1 cellular context compared by ENCODE assay signal in the genomic region with DNA sequence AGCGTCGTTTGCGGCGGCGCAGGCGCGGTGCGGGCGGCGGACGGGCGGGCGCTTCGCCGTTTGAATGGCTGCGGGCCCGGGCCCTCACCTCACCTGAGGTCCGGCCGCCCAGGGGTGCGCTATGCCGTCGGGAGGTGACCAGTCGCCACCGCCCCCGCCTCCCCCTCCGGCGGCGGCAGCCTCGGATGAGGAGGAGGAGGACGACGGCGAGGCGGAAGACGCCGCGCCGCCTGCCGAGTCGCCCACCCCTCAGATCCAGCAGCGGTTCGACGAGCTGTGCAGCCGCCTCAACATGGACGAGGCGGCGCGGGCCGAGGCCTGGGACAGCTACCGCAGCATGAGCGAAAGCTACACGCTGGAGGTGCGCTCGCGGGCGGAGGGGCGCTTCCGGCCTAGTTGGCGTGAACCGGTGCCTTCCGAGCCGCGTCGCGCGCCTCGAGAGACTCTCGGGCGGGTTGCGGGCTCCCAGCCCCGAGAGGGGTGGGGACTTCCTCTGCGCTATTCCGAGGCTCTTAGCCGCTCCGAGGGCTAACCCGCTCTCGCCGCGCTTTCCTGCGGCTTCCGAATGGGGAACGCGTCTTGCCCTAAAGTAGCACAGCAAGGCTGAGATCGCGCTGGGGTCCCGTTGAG.
TF ChIP-seq lines count a peak whose summit lies in the region.

A gene with protein sequence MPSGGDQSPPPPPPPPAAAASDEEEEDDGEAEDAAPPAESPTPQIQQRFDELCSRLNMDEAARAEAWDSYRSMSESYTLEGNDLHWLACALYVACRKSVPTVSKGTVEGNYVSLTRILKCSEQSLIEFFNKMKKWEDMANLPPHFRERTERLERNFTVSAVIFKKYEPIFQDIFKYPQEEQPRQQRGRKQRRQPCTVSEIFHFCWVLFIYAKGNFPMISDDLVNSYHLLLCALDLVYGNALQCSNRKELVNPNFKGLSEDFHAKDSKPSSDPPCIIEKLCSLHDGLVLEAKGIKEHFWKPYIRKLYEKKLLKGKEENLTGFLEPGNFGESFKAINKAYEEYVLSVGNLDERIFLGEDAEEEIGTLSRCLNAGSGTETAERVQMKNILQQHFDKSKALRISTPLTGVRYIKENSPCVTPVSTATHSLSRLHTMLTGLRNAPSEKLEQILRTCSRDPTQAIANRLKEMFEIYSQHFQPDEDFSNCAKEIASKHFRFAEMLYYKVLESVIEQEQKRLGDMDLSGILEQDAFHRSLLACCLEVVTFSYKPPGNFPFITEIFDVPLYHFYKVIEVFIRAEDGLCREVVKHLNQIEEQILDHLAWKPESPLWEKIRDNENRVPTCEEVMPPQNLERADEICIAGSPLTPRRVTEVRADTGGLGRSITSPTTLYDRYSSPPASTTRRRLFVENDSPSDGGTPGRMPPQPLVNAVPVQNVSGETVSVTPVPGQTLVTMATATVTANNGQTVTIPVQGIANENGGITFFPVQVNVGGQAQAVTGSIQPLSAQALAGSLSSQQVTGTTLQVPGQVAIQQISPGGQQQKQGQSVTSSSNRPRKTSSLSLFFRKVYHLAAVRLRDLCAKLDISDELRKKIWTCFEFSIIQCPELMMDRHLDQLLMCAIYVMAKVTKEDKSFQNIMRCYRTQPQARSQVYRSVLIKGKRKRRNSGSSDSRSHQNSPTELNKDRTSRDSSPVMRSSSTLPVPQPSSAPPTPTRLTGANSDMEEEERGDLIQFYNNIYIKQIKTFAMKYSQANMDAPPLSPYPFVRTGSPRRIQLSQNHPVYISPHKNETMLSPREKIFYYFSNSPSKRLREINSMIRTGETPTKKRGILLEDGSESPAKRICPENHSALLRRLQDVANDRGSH (plus strand): TSS at position 36 of the 630 bp plus-strand sequence. CDS start 86 bp downstream, at position 122.

TF ChIP-seq in HepG2, 621 proteins besides CTCF, POLR2A, EP300 and RAD21 (continued from another document and continues in another):
- TF ChIP-seq, protein P1, sequence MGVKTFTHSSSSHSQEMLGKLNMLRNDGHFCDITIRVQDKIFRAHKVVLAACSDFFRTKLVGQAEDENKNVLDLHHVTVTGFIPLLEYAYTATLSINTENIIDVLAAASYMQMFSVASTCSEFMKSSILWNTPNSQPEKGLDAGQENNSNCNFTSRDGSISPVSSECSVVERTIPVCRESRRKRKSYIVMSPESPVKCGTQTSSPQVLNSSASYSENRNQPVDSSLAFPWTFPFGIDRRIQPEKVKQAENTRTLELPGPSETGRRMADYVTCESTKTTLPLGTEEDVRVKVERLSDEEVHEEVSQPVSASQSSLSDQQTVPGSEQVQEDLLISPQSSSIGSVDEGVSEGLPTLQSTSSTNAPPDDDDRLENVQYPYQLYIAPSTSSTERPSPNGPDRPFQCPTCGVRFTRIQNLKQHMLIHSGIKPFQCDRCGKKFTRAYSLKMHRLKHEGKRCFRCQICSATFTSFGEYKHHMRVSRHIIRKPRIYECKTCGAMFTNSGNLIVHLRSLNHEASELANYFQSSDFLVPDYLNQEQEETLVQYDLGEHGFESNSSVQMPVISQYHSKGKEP (CRISPR knock-in tag; IDR thresholded peaks at IDR 0.05), result peak; percentile 58; the same call in 1 of the 2 replicates
- TF ChIP-seq ZBTB38 (CRISPR knock-in tag; IDR thresholded peaks at IDR 0.05), result peak; percentile 88
- TF ChIP-seq, protein P2, sequence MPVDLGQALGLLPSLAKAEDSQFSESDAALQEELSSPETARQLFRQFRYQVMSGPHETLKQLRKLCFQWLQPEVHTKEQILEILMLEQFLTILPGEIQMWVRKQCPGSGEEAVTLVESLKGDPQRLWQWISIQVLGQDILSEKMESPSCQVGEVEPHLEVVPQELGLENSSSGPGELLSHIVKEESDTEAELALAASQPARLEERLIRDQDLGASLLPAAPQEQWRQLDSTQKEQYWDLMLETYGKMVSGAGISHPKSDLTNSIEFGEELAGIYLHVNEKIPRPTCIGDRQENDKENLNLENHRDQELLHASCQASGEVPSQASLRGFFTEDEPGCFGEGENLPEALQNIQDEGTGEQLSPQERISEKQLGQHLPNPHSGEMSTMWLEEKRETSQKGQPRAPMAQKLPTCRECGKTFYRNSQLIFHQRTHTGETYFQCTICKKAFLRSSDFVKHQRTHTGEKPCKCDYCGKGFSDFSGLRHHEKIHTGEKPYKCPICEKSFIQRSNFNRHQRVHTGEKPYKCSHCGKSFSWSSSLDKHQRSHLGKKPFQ (CRISPR knock-in tag; IDR thresholded peaks at IDR 0.05; ENCODE audit: insufficient replicate concordance), result no peak
- TF ChIP-seq KLF16 (CRISPR knock-in tag; IDR thresholded peaks at IDR 0.05), result peak in 1 of 2 experiments; percentile 63; a peak in 1 of 4 replicates
- TF ChIP-seq SP2 (CRISPR knock-in tag; IDR thresholded peaks at IDR 0.05), result peak; percentile 35; the same call in 1 of the 2 replicates
- TF ChIP-seq ZNF615 (CRISPR knock-in tag; IDR thresholded peaks at IDR 0.05; ENCODE audit: borderline replicate concordance), result peak; percentile 35; the same call in 1 of the 2 replicates
- TF ChIP-seq, protein P3, sequence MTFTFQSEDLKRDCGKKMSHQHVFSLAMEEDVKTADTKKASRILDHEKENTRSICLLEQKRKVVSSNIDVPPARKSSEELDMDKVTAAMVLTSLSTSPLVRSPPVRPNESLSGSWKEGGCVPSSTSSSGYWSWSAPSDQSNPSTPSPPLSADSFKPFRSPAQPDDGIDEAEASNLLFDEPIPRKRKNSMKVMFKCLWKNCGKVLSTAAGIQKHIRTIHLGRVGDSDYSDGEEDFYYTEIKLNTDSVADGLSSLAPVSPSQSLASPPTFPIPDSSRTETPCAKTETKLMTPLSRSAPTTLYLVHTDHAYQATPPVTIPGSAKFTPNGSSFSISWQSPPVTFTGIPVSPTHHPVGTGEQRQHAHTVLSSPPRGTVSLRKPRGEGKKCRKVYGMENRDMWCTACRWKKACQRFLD (CRISPR knock-in tag; IDR thresholded peaks at IDR 0.05; ENCODE audit: borderline replicate concordance), result peak; percentile 64; the same call in 1 of the 2 replicates
- TF ChIP-seq, protein P4, sequence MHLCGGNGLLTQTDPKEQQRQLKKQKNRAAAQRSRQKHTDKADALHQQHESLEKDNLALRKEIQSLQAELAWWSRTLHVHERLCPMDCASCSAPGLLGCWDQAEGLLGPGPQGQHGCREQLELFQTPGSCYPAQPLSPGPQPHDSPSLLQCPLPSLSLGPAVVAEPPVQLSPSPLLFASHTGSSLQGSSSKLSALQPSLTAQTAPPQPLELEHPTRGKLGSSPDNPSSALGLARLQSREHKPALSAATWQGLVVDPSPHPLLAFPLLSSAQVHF (CRISPR knock-in tag; IDR thresholded peaks at IDR 0.05), result no peak
- TF ChIP-seq, protein P5, sequence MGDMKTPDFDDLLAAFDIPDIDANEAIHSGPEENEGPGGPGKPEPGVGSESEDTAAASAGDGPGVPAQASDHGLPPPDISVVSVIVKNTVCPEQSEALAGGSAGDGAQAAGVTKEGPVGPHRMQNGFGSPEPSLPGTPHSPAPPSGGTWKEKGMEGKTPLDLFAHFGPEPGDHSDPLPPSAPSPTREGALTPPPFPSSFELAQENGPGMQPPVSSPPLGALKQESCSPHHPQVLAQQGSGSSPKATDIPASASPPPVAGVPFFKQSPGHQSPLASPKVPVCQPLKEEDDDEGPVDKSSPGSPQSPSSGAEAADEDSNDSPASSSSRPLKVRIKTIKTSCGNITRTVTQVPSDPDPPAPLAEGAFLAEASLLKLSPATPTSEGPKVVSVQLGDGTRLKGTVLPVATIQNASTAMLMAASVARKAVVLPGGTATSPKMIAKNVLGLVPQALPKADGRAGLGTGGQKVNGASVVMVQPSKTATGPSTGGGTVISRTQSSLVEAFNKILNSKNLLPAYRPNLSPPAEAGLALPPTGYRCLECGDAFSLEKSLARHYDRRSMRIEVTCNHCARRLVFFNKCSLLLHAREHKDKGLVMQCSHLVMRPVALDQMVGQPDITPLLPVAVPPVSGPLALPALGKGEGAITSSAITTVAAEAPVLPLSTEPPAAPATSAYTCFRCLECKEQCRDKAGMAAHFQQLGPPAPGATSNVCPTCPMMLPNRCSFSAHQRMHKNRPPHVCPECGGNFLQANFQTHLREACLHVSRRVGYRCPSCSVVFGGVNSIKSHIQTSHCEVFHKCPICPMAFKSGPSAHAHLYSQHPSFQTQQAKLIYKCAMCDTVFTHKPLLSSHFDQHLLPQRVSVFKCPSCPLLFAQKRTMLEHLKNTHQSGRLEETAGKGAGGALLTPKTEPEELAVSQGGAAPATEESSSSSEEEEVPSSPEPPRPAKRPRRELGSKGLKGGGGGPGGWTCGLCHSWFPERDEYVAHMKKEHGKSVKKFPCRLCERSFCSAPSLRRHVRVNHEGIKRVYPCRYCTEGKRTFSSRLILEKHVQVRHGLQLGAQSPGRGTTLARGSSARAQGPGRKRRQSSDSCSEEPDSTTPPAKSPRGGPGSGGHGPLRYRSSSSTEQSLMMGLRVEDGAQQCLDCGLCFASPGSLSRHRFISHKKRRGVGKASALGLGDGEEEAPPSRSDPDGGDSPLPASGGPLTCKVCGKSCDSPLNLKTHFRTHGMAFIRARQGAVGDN (CRISPR knock-in tag; IDR thresholded peaks at IDR 0.05), result peak; percentile 95
- peak; percentile 34; the same call in 1 of the 2 replicates for TF ChIP-seq POLR2AphosphoS5 (IDR thresholded peaks at IDR 0.05; ENCODE audit: low read depth, low read length)
- no peak; the same call in 1 of the 2 replicates for TF ChIP-seq ZNF260 (CRISPR knock-in tag; IDR thresholded peaks at IDR 0.05; ENCODE audit: borderline replicate concordance, low read depth)
- TF ChIP-seq, protein P6, sequence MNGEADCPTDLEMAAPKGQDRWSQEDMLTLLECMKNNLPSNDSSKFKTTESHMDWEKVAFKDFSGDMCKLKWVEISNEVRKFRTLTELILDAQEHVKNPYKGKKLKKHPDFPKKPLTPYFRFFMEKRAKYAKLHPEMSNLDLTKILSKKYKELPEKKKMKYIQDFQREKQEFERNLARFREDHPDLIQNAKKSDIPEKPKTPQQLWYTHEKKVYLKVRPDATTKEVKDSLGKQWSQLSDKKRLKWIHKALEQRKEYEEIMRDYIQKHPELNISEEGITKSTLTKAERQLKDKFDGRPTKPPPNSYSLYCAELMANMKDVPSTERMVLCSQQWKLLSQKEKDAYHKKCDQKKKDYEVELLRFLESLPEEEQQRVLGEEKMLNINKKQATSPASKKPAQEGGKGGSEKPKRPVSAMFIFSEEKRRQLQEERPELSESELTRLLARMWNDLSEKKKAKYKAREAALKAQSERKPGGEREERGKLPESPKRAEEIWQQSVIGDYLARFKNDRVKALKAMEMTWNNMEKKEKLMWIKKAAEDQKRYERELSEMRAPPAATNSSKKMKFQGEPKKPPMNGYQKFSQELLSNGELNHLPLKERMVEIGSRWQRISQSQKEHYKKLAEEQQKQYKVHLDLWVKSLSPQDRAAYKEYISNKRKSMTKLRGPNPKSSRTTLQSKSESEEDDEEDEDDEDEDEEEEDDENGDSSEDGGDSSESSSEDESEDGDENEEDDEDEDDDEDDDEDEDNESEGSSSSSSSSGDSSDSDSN (CRISPR knock-in tag; IDR thresholded peaks at IDR 0.05), result peak; percentile 95
- peak; percentile 64; the same call in 1 of the 2 replicates for TF ChIP-seq MTA1 (CRISPR knock-in tag; IDR thresholded peaks at IDR 0.05; ENCODE audit: borderline replicate concordance)
- TF ChIP-seq NFE2L1 (CRISPR knock-in tag; IDR thresholded peaks at IDR 0.05; ENCODE audit: borderline replicate concordance), result peak; percentile 70; the same call in 1 of the 2 replicates
- 0 out of 2 replicates have a peak, but pooled peaks have one; percentile 19 for TF ChIP-seq ZNF121 (CRISPR knock-in tag; IDR thresholded peaks at IDR 0.05)
- TF ChIP-seq ZNF563 (CRISPR knock-in tag; IDR thresholded peaks at IDR 0.05), result peak; percentile 83
- peak; percentile 33; the same call in 1 of the 2 replicates for TF ChIP-seq ZNF160 (CRISPR knock-in tag; IDR thresholded peaks at IDR 0.05)
- peak; percentile 80 for TF ChIP-seq ZFP36L1 (CRISPR knock-in tag; IDR thresholded peaks at IDR 0.05)
- TF ChIP-seq, protein P7, sequence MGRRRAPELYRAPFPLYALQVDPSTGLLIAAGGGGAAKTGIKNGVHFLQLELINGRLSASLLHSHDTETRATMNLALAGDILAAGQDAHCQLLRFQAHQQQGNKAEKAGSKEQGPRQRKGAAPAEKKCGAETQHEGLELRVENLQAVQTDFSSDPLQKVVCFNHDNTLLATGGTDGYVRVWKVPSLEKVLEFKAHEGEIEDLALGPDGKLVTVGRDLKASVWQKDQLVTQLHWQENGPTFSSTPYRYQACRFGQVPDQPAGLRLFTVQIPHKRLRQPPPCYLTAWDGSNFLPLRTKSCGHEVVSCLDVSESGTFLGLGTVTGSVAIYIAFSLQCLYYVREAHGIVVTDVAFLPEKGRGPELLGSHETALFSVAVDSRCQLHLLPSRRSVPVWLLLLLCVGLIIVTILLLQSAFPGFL (CRISPR knock-in tag; IDR thresholded peaks at IDR 0.05), result peak; percentile 50; the same call in 1 of the 2 replicates
- TF ChIP-seq, protein P8, sequence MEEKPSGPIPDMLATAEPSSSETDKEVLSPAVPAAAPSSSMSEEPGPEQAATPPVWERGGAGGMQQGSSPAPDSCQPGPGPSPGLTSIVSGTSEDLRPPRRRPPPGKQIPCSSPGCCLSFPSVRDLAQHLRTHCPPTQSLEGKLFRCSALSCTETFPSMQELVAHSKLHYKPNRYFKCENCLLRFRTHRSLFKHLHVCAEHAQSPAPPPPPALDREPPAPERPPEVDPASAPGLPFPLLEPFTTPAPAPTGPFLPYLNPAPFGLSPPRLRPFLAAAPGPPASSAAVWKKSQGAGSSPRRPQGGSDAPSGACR (CRISPR knock-in tag; IDR thresholded peaks at IDR 0.05), result peak; percentile 70; the same call in 1 of the 2 replicates
- no peak for TF ChIP-seq ZNF674 (CRISPR knock-in tag; IDR thresholded peaks at IDR 0.05; ENCODE audit: low read depth)
- TF ChIP-seq MXI1 (IDR thresholded peaks at IDR 0.05; ENCODE audit: borderline replicate concordance, low read depth, low read length), result 0 out of 3 replicates have a peak, but pooled peaks have one; percentile 21
- TF ChIP-seq BRCA1 (CRISPR knock-in tag; IDR thresholded peaks at IDR 0.05), result 0 out of 2 replicates have a peak, but pooled peaks have one; percentile 79
- TF ChIP-seq KAT8 (CRISPR knock-in tag; IDR thresholded peaks at IDR 0.05), result peak; percentile 84; the same call in 1 of the 2 replicates
- TF ChIP-seq CAMTA2 (CRISPR knock-in tag; IDR thresholded peaks at IDR 0.05; ENCODE audit: borderline replicate concordance), result peak; percentile 94
- TF ChIP-seq EED (CRISPR knock-in tag; IDR thresholded peaks at IDR 0.05), result peak; percentile 71; the same call in 1 of the 2 replicates
- TF ChIP-seq, protein P9, sequence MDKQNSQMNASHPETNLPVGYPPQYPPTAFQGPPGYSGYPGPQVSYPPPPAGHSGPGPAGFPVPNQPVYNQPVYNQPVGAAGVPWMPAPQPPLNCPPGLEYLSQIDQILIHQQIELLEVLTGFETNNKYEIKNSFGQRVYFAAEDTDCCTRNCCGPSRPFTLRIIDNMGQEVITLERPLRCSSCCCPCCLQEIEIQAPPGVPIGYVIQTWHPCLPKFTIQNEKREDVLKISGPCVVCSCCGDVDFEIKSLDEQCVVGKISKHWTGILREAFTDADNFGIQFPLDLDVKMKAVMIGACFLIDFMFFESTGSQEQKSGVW (CRISPR knock-in tag; IDR thresholded peaks at IDR 0.05; ENCODE audit: borderline replicate concordance), result no peak
- TF ChIP-seq ZNF883 (CRISPR knock-in tag; IDR thresholded peaks at IDR 0.05; ENCODE audit: not compliant biosample characterization), result peak; percentile 92
- TF ChIP-seq ZNF253 (CRISPR knock-in tag; IDR thresholded peaks at IDR 0.05; ENCODE audit: borderline replicate concordance), result peak; percentile 91
- TF ChIP-seq ZBTB7B (CRISPR knock-in tag; IDR thresholded peaks at IDR 0.05), result peak; percentile 47; the same call in 1 of the 2 replicates
- no peak; the same call in 1 of the 2 replicates for TF ChIP-seq ZNF292 (CRISPR knock-in tag; IDR thresholded peaks at IDR 0.05; ENCODE audit: borderline replicate concordance, low read depth)
- no peak for TF ChIP-seq GTF2F1 (IDR thresholded peaks at IDR 0.05; ENCODE audit: low read length)
- peak; percentile 71; the same call in 1 of the 2 replicates for TF ChIP-seq ZNF138 (CRISPR knock-in tag; IDR thresholded peaks at IDR 0.05; ENCODE audit: low read depth)
